ENCODE assay signal across 8 cellular contexts in genomic region chr20:36773548-36774242, GRCh38. TPM values are rescaled to one million over a fixed set of nuclear protein-coding genes. Genes with fewer than 3 reads are reported as not detected.
DNase-seq lines count a peak whose midpoint lies in the region; ATAC-seq and TF ChIP-seq lines count a peak whose summit lies in the region.

Gene DSN1, minus strand, starts transcription at chr20:36773763. Its CDS starts 2,305 bp downstream, at chr20:36771458.

- no TSS peak for BruUV-seq in PC-3 (replicated peaks; lab: Mats Ljungman, UMichigan)

- DNase-seq in DMS153 treated with DMSO at 0.1 percent for 48 hours (lab: John Stamatoyannopoulos, UW; ENCODE audit: unreplicated experiment) (peak; percentile 96), PC-3 (peak; percentile 99), activated T-cell treated with anti-CD3 and anti-CD28 coated beads for 48 hours (ENCODE audit: low read depth) (peak; percentile 98), epithelial cell of proximal tubule (ENCODE audit: low read depth) (peak; percentile 43), mucosa of gallbladder (ENCODE audit: low spot score) (peak; percentile 99)
- DNase-seq in Jurkat, Clone E6-1 (ENCODE audit: low read depth, low spot score), result peak; percentile 84
- peak; percentile 98 for DNase-seq in stimulated activated CD8-positive, alpha-beta memory T cell treated with anti-CD3 and anti-CD28 coated beads, Interleukin-4, amount 100 ng/mL, for 24 hours (ENCODE audit: low read depth)

- H3F3A ChIP-seq in PC-3 (ENCODE audit: low read length, unreplicated experiment), result no peaks in the 10 kb centered on the region

- peak within 1 kb of the TSS; percentile 87 for H3K4me3 ChIP-seq in Jurkat, Clone E6-1 (ENCODE audit: low read length)
- H3K4me3 ChIP-seq in PC-3 (ENCODE audit: low read length) (peak within 1 kb of the TSS; percentile 82), epithelial cell of proximal tubule (ENCODE audit: low read depth, low read length) (peak within 1 kb of the TSS; percentile 96)

- H3K9ac ChIP-seq in PC-3 (ENCODE audit: low read length), result peak within 1 kb of the TSS; percentile 97

- H3K4me2 ChIP-seq in PC-3 (ENCODE audit: low read length), result peak within 1 kb of the TSS; percentile 97

- no peaks in the 10 kb centered on the region for H3K36me3 ChIP-seq in PC-3 (ENCODE audit: low read depth, low read length)

- ATAC-seq in GM21619 (IDR thresholded peaks at IDR 0.05; ENCODE audit: unreplicated experiment), result peak; percentile 83
- ATAC-seq in PC-3, result peak; percentile 83

- TF ChIP-seq CTCF in PC-3 (conservative IDR thresholded peaks at IDR 0.05; ENCODE audit: low read depth, low read length) (no peak), epithelial cell of proximal tubule (conservative IDR thresholded peaks at IDR 0.05; ENCODE audit: low read depth, low read length) (no peak)

- peaks cover 19% of the 10 kb centered on the region for H3K4me1 ChIP-seq in PC-3 (ENCODE audit: insufficient read depth, low read length)

- CTCF ChIA-PET in PC-3 (lab: Charles Lee), result interaction anchor here (0.5 to 1.6 kb wide), 9 partner anchors 17 to 294 kb away, joined by 3 to 8 read pairs (median 3); partner anchors contain the start of gene TLDC2

- POLR2A ChIA-PET in PC-3 (lab: Charles Lee; ENCODE audit: unreplicated experiment), result interaction anchor here (0.6 to 1.1 kb wide), 4 partner anchors 29 to 62 kb away, joined by 3 read pairs; no protein-coding TSS in a partner anchor

- H2AFZ ChIP-seq in PC-3 (ENCODE audit: low read length), result peak within 1 kb of the TSS; percentile 98

- intact Hi-C loops in PC-3 (cut with micrococcal nuclease), result loop anchor here (1.0 kb wide), 2 partner anchors 27 to 114 kb away; partner anchors contain the start of gene NDRG3

- H3K27ac ChIP-seq in PC-3 (ENCODE audit: low read length), result peak within 1 kb of the TSS; percentile 83

- peaks cover 21% of the 10 kb centered on the region for H3K79me2 ChIP-seq in PC-3 (ENCODE audit: low read length)

- H3K9me3 ChIP-seq in PC-3 (ENCODE audit: low read length), result no peaks in the 10 kb centered on the region

- H3K27me3 ChIP-seq in PC-3 (ENCODE audit: low read length), result no peaks in the 10 kb centered on the region

- H4K20me1 ChIP-seq in PC-3 (ENCODE audit: low read length), result no peaks in the 10 kb centered on the region

- H3K9me2 ChIP-seq in PC-3 (replicated peaks; ENCODE audit: low read length), result no peaks in the 10 kb centered on the region

RNA-seq across cellular contexts. Expression of gene DSN1, which starts in this region (rescaled TPM):
- 39.9 TPM for polyA plus RNA-seq in Jurkat, Clone E6-1 (2012; ENCODE audit: insufficient read depth, insufficient read length)
- 36.3 and 39.8 TPM in 2 replicates for total RNA-seq in PC-3 (2014; rRNA removed)
- total RNA-seq in epithelial cell of proximal tubule, result 19.8 and 29.6 TPM in 2 replicates
- total RNA-seq in mucosa of gallbladder, result 8.7 TPM

Comparison
In these comparisons a context has a peak if more than half of its experiments do, and no peak if none do; other contexts are left out.
1. Peak in every context shown above with its lines: DNase-seq, ATAC-seq, H3K4me3 ChIP-seq and H3K27ac ChIP-seq.
2. DNase-seq: peak in every context shown above with its lines; median percentile 99 in PC-3; 99 in mucosa of gallbladder; 98 in activated T-cell treated with anti-CD3 and anti-CD28 coated beads for 48 hours; 98 in stimulated activated CD8-positive, alpha-beta memory T cell treated with anti-CD3 and anti-CD28 coated beads, Interleukin-4, amount 100 ng/mL, for 24 hours; 96 in DMS153 treated with DMSO at 0.1 percent for 48 hours; 84 in Jurkat, Clone E6-1; 43 in epithelial cell of proximal tubule.